ENCODE assay signal across 13 cellular contexts in the genomic region with DNA sequence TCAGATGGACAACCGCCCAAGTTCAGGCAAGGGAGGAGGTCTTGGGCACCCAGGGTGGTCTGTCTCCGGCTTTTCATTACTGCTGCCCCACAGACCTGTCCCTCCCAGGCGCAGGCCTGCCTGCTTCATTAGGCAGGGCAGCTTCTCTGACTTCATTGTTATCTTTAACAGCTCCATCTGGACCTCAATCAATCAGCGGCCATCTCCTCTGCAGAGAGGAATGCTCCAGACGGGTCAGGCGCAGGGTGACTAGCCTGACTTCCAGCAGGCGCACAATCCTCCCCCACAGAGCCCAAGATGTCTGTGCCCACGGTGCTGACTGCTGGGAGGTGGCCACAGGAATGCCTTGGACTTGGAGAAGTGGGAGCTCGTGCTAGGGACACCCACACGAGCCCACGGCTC. TPM values are rescaled to one million over a fixed set of nuclear protein-coding genes. Genes with fewer than 3 reads are reported as not detected.
DNase-seq lines count a peak whose midpoint lies in the region; TF ChIP-seq lines count a peak whose summit lies in the region.
"Had no signal": no experiment of that assay in that cellular context is flagged by ENCODE, and none has a peak within 500 bp of the region (broad histone marks: within the 10 kb centered on the region; RNA-seq: fewer than 3 reads in every experiment).

No MANE protein-coding gene starts in this region.

- no peaks in the 10 kb centered on the region for H3K4me1 ChIP-seq in ascending aorta
- H3K4me1 ChIP-seq: upper lobe of right lung had no signal

- H3K27ac Mint-ChIP-seq in CD14-positive monocyte, result no peak overlapping the region
- H3K27ac Mint-ChIP-seq: activated CD4-positive, alpha-beta T cell treated with anti-CD3 and anti-CD28 coated beads for 36 hours; activated naive CD8-positive, alpha-beta T cell treated with anti-CD3 and anti-CD28 coated beads, Interleukin-2, amount 10 ng/mL, durations not matched to agents 7 days and 5 days had no signal

- peaks cover 6 to 11% (median 8%) of the 10 kb centered on the region in 3 donors for H3K27me3 Mint-ChIP-seq in CD14-positive monocyte (ENCODE audit: low read depth in 3 of 3)

- no peak overlapping the region for H3K4me3 Mint-ChIP-seq in CD14-positive monocyte
- H3K4me3 Mint-ChIP-seq: activated CD4-positive, alpha-beta T cell treated with anti-CD3 and anti-CD28 coated beads for 36 hours; activated naive CD8-positive, alpha-beta T cell treated with anti-CD3 and anti-CD28 coated beads, Interleukin-2, amount 10 ng/mL, durations not matched to agents 7 days and 5 days had no signal

- no peaks in the 10 kb centered on the region for H3K9me3 ChIP-seq in ascending aorta
- H3K9me3 ChIP-seq: upper lobe of right lung had no signal

- no peak overlapping the region for H3K27ac ChIP-seq in ascending aorta
- H3K27ac ChIP-seq: upper lobe of right lung had no signal

- no peaks in the 10 kb centered on the region for H3K36me3 Mint-ChIP-seq in CD14-positive monocyte
- H3K36me3 Mint-ChIP-seq: activated naive CD8-positive, alpha-beta T cell treated with anti-CD3 and anti-CD28 coated beads, Interleukin-2, amount 10 ng/mL, durations not matched to agents 7 days and 5 days had no signal

- no peak overlapping the region for H3K4me3 ChIP-seq in ascending aorta
- H3K4me3 ChIP-seq: upper lobe of right lung had no signal

- DNase-seq in DMS 273 treated with DMSO at 0.1 percent for 48 hours (lab: John Stamatoyannopoulos, UW), result peak; percentile 81
- peak; percentile 77 for DNase-seq in SK-N-DZ (ENCODE audit: low spot score)
- DNase-seq in hepatic stellate cell (ENCODE audit: low spot score), result peak; percentile 48
- DNase-seq in retina, result peak; percentile 88
- no peak for DNase-seq in CD14-positive monocyte (ENCODE audit: low spot score)
- no peak for DNase-seq in SKM-1 (lab: John Stamatoyannopoulos, UW; ENCODE audit: unreplicated experiment)
- DNase-seq in COLO829 (ENCODE audit: low spot score), result no peak
- DNase-seq in ascending aorta (ENCODE audit: low spot score in 2 of 2), result no peak
- DNase-seq: activated CD4-positive, alpha-beta T cell treated with anti-CD3 and anti-CD28 coated beads for 36 hours; activated naive CD8-positive, alpha-beta T cell treated with anti-CD3 and anti-CD28 coated beads, Interleukin-2, amount 10 ng/mL, durations not matched to agents 7 days and 5 days; Right ventricle myocardium superior; stimulated activated CD4-positive, alpha-beta T cell treated with anti-CD3 and anti-CD28 coated beads, Interleukin-4, amount 100 ng/mL, for 24 hours; upper lobe of right lung had no signal

- TF ChIP-seq CTCF in CD14-positive monocyte (IDR thresholded peaks at IDR 0.05) (no peak), ascending aorta (IDR thresholded peaks at IDR 0.05) (no peak)

- no peaks in the 10 kb centered on the region for H3K36me3 ChIP-seq in ascending aorta
- H3K36me3 ChIP-seq: upper lobe of right lung had no signal

- H3K4me1 Mint-ChIP-seq in CD14-positive monocyte, result no peaks in the 10 kb centered on the region

- H3K27me3 ChIP-seq in ascending aorta, result no peaks in the 10 kb centered on the region

- intact Hi-C loops in CD14-positive monocyte (cut with micrococcal nuclease), result no loop called here
- intact Hi-C loops in ascending aorta (cut with DNase I), result no loop called here

- no peaks in the 10 kb centered on the region for H3K9me3 Mint-ChIP-seq in CD14-positive monocyte
- H3K9me3 Mint-ChIP-seq: activated naive CD8-positive, alpha-beta T cell treated with anti-CD3 and anti-CD28 coated beads, Interleukin-2, amount 10 ng/mL, durations not matched to agents 7 days and 5 days had no signal

RNA-seq across cellular contexts. Expression of a gene that starts 20.4 kb away (rescaled TPM):
- 11.8 and 12.6 TPM in 2 replicates for polyA plus RNA-seq in SK-N-DZ (2014; cell fraction: cytosol; rRNA removed)
- 16.6 and 25.9 TPM in 2 replicates for polyA plus RNA-seq in SK-N-DZ (2014; cell fraction: nucleus; rRNA removed)
- polyA plus RNA-seq in CD14-positive monocyte, result not detected
- 5.5 TPM for total RNA-seq in ascending aorta

Comparison
In these comparisons a context has a peak if more than half of its experiments do, and no peak if none do; other contexts are left out.
1. DNase-seq: peak in DMS 273 treated with DMSO at 0.1 percent for 48 hours (single experiment), SK-N-DZ (single experiment), hepatic stellate cell (single experiment) and retina (single experiment); none in CD14-positive monocyte (single experiment), SKM-1 (single experiment), COLO829 (single experiment) and ascending aorta (0 of 2).